ENCODE assay signal across 22 cellular contexts in genomic region chr1:90204036-90204594, GRCh38.
DNase-seq lines count a peak whose midpoint lies in the region; ATAC-seq, FAIRE-seq and TF ChIP-seq lines count a peak whose summit lies in the region.
"Had no signal": no experiment of that assay in that cellular context is flagged by ENCODE, and none has a peak within 500 bp of the region (broad histone marks: within the 10 kb centered on the region; RNA-seq: fewer than 3 reads in every experiment).

No MANE protein-coding gene starts in this region.

- H3K4me2 ChIP-seq in HepG2 (ENCODE audit: low read depth, low read length), result no peak overlapping the region
- H3K4me2 ChIP-seq: BLaER1 treated with 17β-estradiol and CSF1 and Interleukin-3, amounts not matched to agents 10 nM and 100 nM had no signal

- H3K27ac ChIP-seq in RWPE2 (ENCODE audit: poor library complexity, severe bottlenecking), result no peak overlapping the region
- H3K27ac ChIP-seq in lower lobe of right lung, result no peak overlapping the region
- H3K27ac ChIP-seq in HepG2 (ENCODE audit: extremely low read length, insufficient read depth, low read length), result no peak overlapping the region
- H3K27ac ChIP-seq: BLaER1 treated with 17β-estradiol and CSF1 and Interleukin-3, amounts not matched to agents 10 nM and 100 nM; Peyer's patch had no signal

- H3K79me2 ChIP-seq in HepG2 (ENCODE audit: insufficient read depth, low read length), result no peaks in the 10 kb centered on the region

- TF ChIP-seq EP300 in HepG2 (IDR thresholded peaks at IDR 0.05; ENCODE audit: low read depth in 2 of 2, low read length in 2 of 2) (no peak), HepG2 (CRISPR knock-in tag; IDR thresholded peaks at IDR 0.05; ENCODE audit: borderline replicate concordance) (no peak)

- no TSS peak for BruUV-seq in HepG2 (replicated peaks; lab: Mats Ljungman, UMichigan)

- TF ChIP-seq POLR2A in HepG2 (IDR thresholded peaks at IDR 0.05; ENCODE audit: insufficient read depth in 1 of 2, low read depth in 2 of 2, low read length in 2 of 2), result no peak

- H3K36me3 ChIP-seq in RWPE2 (ENCODE audit: low read depth) (no peaks in the 10 kb centered on the region), lower lobe of right lung (no peaks in the 10 kb centered on the region), HepG2 (replicated peaks in 1 of 2; ENCODE audit: control insufficient read depth in 1 of 2, insufficient read depth in 2 of 2, low read length in 2 of 2) (no peaks in the 10 kb centered on the region)
- H3K36me3 ChIP-seq: BLaER1 treated with 17β-estradiol and CSF1 and Interleukin-3, amounts not matched to agents 10 nM and 100 nM; Peyer's patch had no signal

- WGBS in HepG2 (ENCODE audit: low lambda C conversion rate), result 0% methylated on average over 2 of the region's 2 CpGs

- TF ChIP-seq CTCF in RWPE2 (IDR thresholded peaks at IDR 0.05; ENCODE audit: poor library complexity, severe bottlenecking) (no peak), lower lobe of right lung (IDR thresholded peaks at IDR 0.05) (no peak), retinal pigment epithelial cell (conservative IDR thresholded peaks at IDR 0.05; ENCODE audit: low read depth, low read length) (no peak), HepG2 (CRISPR knock-in tag; IDR thresholded peaks at IDR 0.05) (no peak)

- H3K4me1 ChIP-seq in RWPE2 (ENCODE audit: insufficient read depth, poor library complexity, severe bottlenecking) (no peaks in the 10 kb centered on the region), lower lobe of right lung (no peaks in the 10 kb centered on the region), HepG2 (ENCODE audit: insufficient read depth, low read length) (no peaks in the 10 kb centered on the region)
- H3K4me1 ChIP-seq: BLaER1 treated with 17β-estradiol and CSF1 and Interleukin-3, amounts not matched to agents 10 nM and 100 nM; Caco-2; Peyer's patch had no signal

- H3K4me3 ChIP-seq in RWPE2 (ENCODE audit: severe bottlenecking), result no peak overlapping the region
- H3K4me3 ChIP-seq in lower lobe of right lung, result no peak overlapping the region
- no peak overlapping the region for H3K4me3 ChIP-seq in retinal pigment epithelial cell (ENCODE audit: low read length)
- H3K4me3 ChIP-seq in HepG2 (replicated peaks in 1 of 3; ENCODE audit: insufficient read depth in 1 of 3, low read depth in 2 of 3, low read length in 3 of 3), result no peak overlapping the region
- H3K4me3 ChIP-seq: BLaER1 treated with 17β-estradiol and CSF1 and Interleukin-3, amounts not matched to agents 10 nM and 100 nM; Peyer's patch had no signal

- DNase-seq in DMS53 (lab: John Stamatoyannopoulos, UW) (peak; percentile 36), DMS53 treated with DMSO at 0.1 percent for 48 hours (lab: John Stamatoyannopoulos, UW; ENCODE audit: unreplicated experiment) (no peak), RWPE2 (ENCODE audit: low spot score) (no peak), lower lobe of right lung (no peak), retinal pigment epithelial cell (ENCODE audit: low read depth) (peak; percentile 91), HepG2 (ENCODE audit: low spot score) (no peak), RKO (ENCODE audit: low spot score) (no peak), sciatic nerve (ENCODE audit: low spot score) (no peak)
- DNase-seq: 8988T; Caco-2; CD4-positive, alpha-beta memory T cell; EL; GF-D8; NCI-H1417; NCI-H1694 treated with DMSO at 0.1 percent for 48 hours; NCI-H446 treated with DMSO at 0.1 percent for 48 hours; NCI-H526 treated with DMSO at 0.1 percent for 48 hours; Peyer's patch; Right ventricle myocardium superior had no signal

- POLR2A ChIA-PET in HepG2 (lab: Yijun Ruan, JAX), result no interaction called here

- H4K20me1 ChIP-seq in HepG2 (ENCODE audit: insufficient read depth, low read length), result no peaks in the 10 kb centered on the region
- H4K20me1 ChIP-seq: BLaER1 treated with 17β-estradiol and CSF1 and Interleukin-3, amounts not matched to agents 10 nM and 100 nM had no signal

- FAIRE-seq in HepG2 (lab: Jason Lieb, UNC), result no peak
- FAIRE-seq: GM19239, HTR-8/SVneo had no signal

- H2AFZ ChIP-seq in HepG2 (ENCODE audit: low read length), result no peak overlapping the region

- ATAC-seq in RWPE2 (ENCODE audit: low read depth) (0 out of 3 replicates have a peak, but pooled peaks have one; percentile 19), lower lobe of right lung (peak; percentile 15 to 17), HepG2 (no peak), sciatic nerve (no peak)

- in situ Hi-C loops in HepG2 (cut with HindIII; ENCODE audit: extremely low pct_ligation_motif_present, low pct_unique_long_range_greater_than_20kb), result no loop called here

- TF ChIP-seq RAD21 in HepG2 (CRISPR knock-in tag; IDR thresholded peaks at IDR 0.05), result no peak

- intact Hi-C loops in lower lobe of right lung (cut with DNase I) (no loop called here), HepG2 (cut with micrococcal nuclease; ENCODE audit: unreplicated experiment) (loop anchor here (10.0 kb wide), 1 partner anchor 89 kb away; no protein-coding TSS in a partner anchor), sciatic nerve (cut with DNase I) (no loop called here)

- H3K27me3 ChIP-seq in RWPE2 (ENCODE audit: insufficient read depth, poor library complexity, severe bottlenecking), result no peaks in the 10 kb centered on the region
- no peaks in the 10 kb centered on the region for H3K27me3 ChIP-seq in lower lobe of right lung (ENCODE audit: low read depth)
- H3K27me3 ChIP-seq in HepG2 (ENCODE audit: control insufficient read depth in 1 of 2, insufficient read depth in 2 of 2, low read length in 2 of 2), result no peaks in the 10 kb centered on the region
- H3K27me3 ChIP-seq: BLaER1 treated with 17β-estradiol and CSF1 and Interleukin-3, amounts not matched to agents 10 nM and 100 nM; Peyer's patch had no signal

- H3K9ac ChIP-seq in HepG2 (ENCODE audit: insufficient read depth, low read depth, low read length), result no peak overlapping the region
- H3K9ac ChIP-seq: BLaER1 treated with 17β-estradiol and CSF1 and Interleukin-3, amounts not matched to agents 10 nM and 100 nM had no signal

- H3K9me3 ChIP-seq in RWPE2 (ENCODE audit: severe bottlenecking) (no peaks in the 10 kb centered on the region), lower lobe of right lung (no peaks in the 10 kb centered on the region), HepG2 (ENCODE audit: low read length) (no peaks in the 10 kb centered on the region)
- H3K9me3 ChIP-seq: BLaER1 treated with 17β-estradiol and CSF1 and Interleukin-3, amounts not matched to agents 10 nM and 100 nM; Caco-2; Peyer's patch had no signal

- CTCF ChIA-PET in HepG2 (lab: Yijun Ruan, JAX; ENCODE audit: low intra/inter-chr PET ratio, low total read pairs), result no interaction called here

TF ChIP-seq in HepG2, 621 proteins besides CTCF, POLR2A, EP300 and RAD21:
- TF ChIP-seq NFIB (CRISPR knock-in tag; IDR thresholded peaks at IDR 0.05; ENCODE audit: borderline replicate concordance), result no peak
- no peak for TF ChIP-seq ZKSCAN8 (CRISPR knock-in tag; IDR thresholded peaks at IDR 0.05; ENCODE audit: borderline replicate concordance)
- no peak for TF ChIP-seq ZNF232 (CRISPR knock-in tag; IDR thresholded peaks at IDR 0.05; ENCODE audit: borderline replicate concordance)
- no peak for TF ChIP-seq ZNF703 (CRISPR knock-in tag; IDR thresholded peaks at IDR 0.05; ENCODE audit: borderline replicate concordance)
- no peak for TF ChIP-seq ZNF777 (CRISPR knock-in tag; IDR thresholded peaks at IDR 0.05)
- TF ChIP-seq TBL1XR1 (IDR thresholded peaks at IDR 0.05; ENCODE audit: borderline replicate concordance, low read length, partially characterized antibody), result no peak
- no peak for TF ChIP-seq POLR2G (IDR thresholded peaks at IDR 0.05; ENCODE audit: low read depth, low read length)
- no peak for TF ChIP-seq HHEX (CRISPR knock-in tag; IDR thresholded peaks at IDR 0.05)
- TF ChIP-seq ZNF841 (CRISPR knock-in tag; IDR thresholded peaks at IDR 0.05; ENCODE audit: borderline replicate concordance), result no peak
- TF ChIP-seq MBNL3 (CRISPR knock-in tag; conservative IDR thresholded peaks at IDR 0.05), result no peak
- TF ChIP-seq ONECUT2 (CRISPR knock-in tag; IDR thresholded peaks at IDR 0.05), result no peak

Comparison
In these comparisons a context has a peak if more than half of its experiments do, and no peak if none do; other contexts are left out.
1. DNase-seq: peak in DMS53 (single experiment) and retinal pigment epithelial cell (single experiment); none in DMS53 treated with DMSO at 0.1 percent for 48 hours (single experiment), RWPE2 (single experiment), lower lobe of right lung (single experiment), HepG2 (single experiment), RKO (single experiment) and sciatic nerve (single experiment).
2. ATAC-seq: peak in RWPE2 (single experiment) and lower lobe of right lung (2 of 2); none in HepG2 (single experiment) and sciatic nerve (single experiment).